ENCODE assay signal across 8 cellular contexts in genomic region chr22:17172172-17172833, GRCh38. TPM values are rescaled to one million over a fixed set of nuclear protein-coding genes. Genes with fewer than 3 reads are reported as not detected.
A peak's percentile ranks its signal among the peaks of the same experiment; 100 is the strongest.
DNase-seq lines count a peak whose midpoint lies in the region; TF ChIP-seq lines count a peak whose summit lies in the region.

No MANE protein-coding gene starts in this region.

- H3K27ac ChIP-seq in KOPT-K1 (ENCODE audit: low read depth, low read length, poor library complexity, severe bottlenecking): peak overlapping the region; percentile 74
- H3K27ac ChIP-seq in duodenal mucosa (ENCODE audit: low read depth, low read length): peak overlapping the region; percentile 81
- peak overlapping the region; percentile 87 to 96 for H3K27ac ChIP-seq in mucosa of rectum (ENCODE audit: low read depth in 2 of 2, low read length in 2 of 2)

- CTCF ChIA-PET in BJ (lab: Yijun Ruan, JAX): interaction anchor here (0.6 to 4.3 kb wide), 60 partner anchors 8 to 460 kb away, joined by 3 to 104 read pairs (median 5); partner anchors contain the start of gene HDHD5

- peak overlapping the region; percentile 25 to 76 for H3K9ac ChIP-seq in duodenal mucosa (ENCODE audit: low read depth in 1 of 2, low read length in 2 of 2)
- H3K9ac ChIP-seq in mucosa of rectum (ENCODE audit: low read depth in 1 of 2, low read length in 2 of 2): peak overlapping the region; percentile 68 to 97

- H3K9me3 ChIP-seq in KOPT-K1 (ENCODE audit: insufficient read depth, low read length, poor library complexity, severe bottlenecking) (no peaks in the 10 kb centered on the region), duodenal mucosa (ENCODE audit: control insufficient read depth in 1 of 2, low read length in 2 of 2) (no peaks in the 10 kb centered on the region), mucosa of rectum (ENCODE audit: control insufficient read depth in 2 of 2, low read length in 2 of 2) (no peaks in the 10 kb centered on the region)

- no peak for TF ChIP-seq CTCF in BJ (IDR thresholded peaks at IDR 0.05; ENCODE audit: insufficient read depth, low read depth, low read length)

- peak overlapping the region; percentile 65 for H3K4me3 ChIP-seq in BJ (ENCODE audit: low read depth, low read length)
- peak overlapping the region; percentile 67 to 83 for H3K4me3 ChIP-seq in duodenal mucosa (ENCODE audit: low read depth in 1 of 2, low read length in 2 of 2)
- H3K4me3 ChIP-seq in mucosa of rectum (ENCODE audit: low read length in 2 of 2): peak overlapping the region; percentile 81 to 84

- H3K36me3 ChIP-seq in BJ (ENCODE audit: control insufficient read depth, insufficient read depth, low read length) (no peaks in the 10 kb centered on the region), KOPT-K1 (ENCODE audit: insufficient read depth, low read length) (no peaks in the 10 kb centered on the region), duodenal mucosa (ENCODE audit: control insufficient read depth in 1 of 2, insufficient read depth in 2 of 2, low read length in 2 of 2) (no peaks in the 10 kb centered on the region), mucosa of rectum (ENCODE audit: control insufficient read depth in 2 of 2, insufficient read depth in 2 of 2, low read length in 2 of 2) (no peaks in the 10 kb centered on the region)

- POLR2A ChIA-PET in BJ (lab: Charles Lee): interaction anchor here (0.6 to 0.9 kb wide), 4 partner anchors 10 to 329 kb away, joined by 3 to 6 read pairs (median 3); no protein-coding TSS in a partner anchor

- DNase-seq in BJ (ENCODE audit: low read depth): no peak
- no peak for DNase-seq in foreskin melanocyte
- DNase-seq in putamen (ENCODE audit: low spot score): no peak
- no peak for DNase-seq in SK-N-DZ (ENCODE audit: low spot score)
- DNase-seq in NCI-H187 treated with DMSO at 0.1 percent for 48 hours (lab: John Stamatoyannopoulos, UW): no peak

- H3K4me1 ChIP-seq in duodenal mucosa (ENCODE audit: control insufficient read depth in 1 of 2, insufficient read depth in 2 of 2, low read length in 2 of 2): peaks cover 4 to 5% of the 10 kb centered on the region in 2 donors
- peaks cover 3 to 4% of the 10 kb centered on the region in 2 donors for H3K4me1 ChIP-seq in mucosa of rectum (ENCODE audit: control insufficient read depth in 2 of 2, insufficient read depth in 2 of 2, low read length in 2 of 2)

- no peaks in the 10 kb centered on the region; the same call in 1 of the 2 replicates for H3K27me3 ChIP-seq in BJ (ENCODE audit: control insufficient read depth, insufficient read depth, low read length)
- H3K27me3 ChIP-seq in duodenal mucosa (ENCODE audit: control insufficient read depth in 1 of 2, insufficient read depth in 2 of 2, low read length in 2 of 2): no peaks in the 10 kb centered on the region
- no peaks in the 10 kb centered on the region for H3K27me3 ChIP-seq in mucosa of rectum (ENCODE audit: control insufficient read depth in 2 of 2, insufficient read depth in 2 of 2, low read length in 2 of 2)

RNA-seq across cellular contexts. Expression of gene HDHD5, which starts 13.2 kb away (rescaled TPM):
- polyA plus RNA-seq in BJ (2011; rRNA removed): 23.2 and 35.3 TPM in 2 replicates
- polyA minus RNA-seq in BJ (2011; rRNA and poly(A)+ RNA removed): 17.3 and 23.0 TPM in 2 replicates
- 130 and 163 TPM in 2 replicates for polyA plus RNA-seq in SK-N-DZ (2014; cell fraction: cytosol; rRNA removed)
- polyA plus RNA-seq in SK-N-DZ (2014; cell fraction: nucleus; rRNA removed): 108 and 111 TPM in 2 replicates

RNA-seq across cellular contexts. Expression of gene ADA2, which starts 46.9 kb away (rescaled TPM):
- polyA plus RNA-seq in BJ (2011; rRNA removed): 4.5 and 5.4 TPM in 2 replicates
- polyA minus RNA-seq in BJ (2011; rRNA and poly(A)+ RNA removed): 2.2 and 2.6 TPM in 2 replicates
- 0.66 and 1.1 TPM in 2 replicates for polyA plus RNA-seq in SK-N-DZ (2014; cell fraction: cytosol; rRNA removed)
- 0.11 and 0.15 TPM in 2 replicates for polyA plus RNA-seq in SK-N-DZ (2014; cell fraction: nucleus; rRNA removed)

RNA-seq across cellular contexts. Expression of gene TMEM121B, which starts 51.1 kb away (rescaled TPM):
- polyA plus RNA-seq in BJ (2011; rRNA removed): 0.04 and 0.05 TPM in 2 replicates
- polyA minus RNA-seq in BJ (2011; rRNA and poly(A)+ RNA removed): 0.10 and 0.19 TPM in 2 replicates
- 8.1 and 9.7 TPM in 2 replicates for polyA plus RNA-seq in SK-N-DZ (2014; cell fraction: cytosol; rRNA removed)
- 5.8 and 6.9 TPM in 2 replicates for polyA plus RNA-seq in SK-N-DZ (2014; cell fraction: nucleus; rRNA removed)
